ENCODE assay signal across 11 cellular contexts in genomic region chr11:67435727-67436458, GRCh38. TPM values are rescaled to one million over a fixed set of nuclear protein-coding genes. Genes with fewer than 3 reads are reported as not detected.
A peak's percentile ranks its signal among the peaks of the same experiment; 100 is the strongest.
DNase-seq lines count a peak whose midpoint lies in the region; ATAC-seq and TF ChIP-seq lines count a peak whose summit lies in the region.
"Had no signal": no experiment of that assay in that cellular context is flagged by ENCODE, and none has a peak within 500 bp of the region (broad histone marks: within the 10 kb centered on the region; RNA-seq: fewer than 3 reads in every experiment).

No MANE protein-coding gene starts in this region.

- H3K4me3 Mint-ChIP-seq in activated CD8-positive, alpha-beta T cell treated with anti-CD3 and anti-CD28 coated beads, Interleukin-2, amount 10 ng/mL, durations not matched to agents 7 days and 5 days: peak overlapping the region; percentile 84

- H3K9me3 Mint-ChIP-seq in activated CD8-positive, alpha-beta T cell treated with anti-CD3 and anti-CD28 coated beads, Interleukin-2, amount 10 ng/mL, durations not matched to agents 7 days and 5 days (ENCODE audit: insufficient read depth): no peaks in the 10 kb centered on the region

- H3K27me3 ChIP-seq in BLaER1: no peaks in the 10 kb centered on the region

- H3K27ac Mint-ChIP-seq in activated CD8-positive, alpha-beta T cell treated with anti-CD3 and anti-CD28 coated beads, Interleukin-2, amount 10 ng/mL, durations not matched to agents 7 days and 5 days: peak overlapping the region; percentile 96

- H3K4me1 ChIP-seq in BLaER1: peaks cover 89% of the 10 kb centered on the region
- H3K4me1 ChIP-seq in mesodermal cell (ENCODE audit: control insufficient read depth, insufficient read depth, low read length, poor library complexity, severe bottlenecking): peaks cover 7% of the 10 kb centered on the region

- CTCF ChIA-PET in activated CD8-positive, alpha-beta T cell treated with anti-CD3 and anti-CD28 coated beads, Interleukin-2, amount 10 ng/mL, durations not matched to agents 7 days and 5 days (lab: Charles Lee): interaction anchor here (1.7 to 2.6 kb wide), 6 partner anchors 17 to 80 kb away, joined by 6 to 20 read pairs (median 7); partner anchors contain the start of genes PITPNM1, PPP1CA and TBC1D10C

- H3K4me2 ChIP-seq in BLaER1: peak overlapping the region; percentile 97

- 92 to 93% methylated on average over 34 to 38 of the region's 38 CpGs for WGBS in mesodermal cell (ENCODE audit: insufficient coverage in 2 of 2), 2 experiments

- peaks cover 82% of the 10 kb centered on the region for H3K36me3 Mint-ChIP-seq in activated CD8-positive, alpha-beta T cell treated with anti-CD3 and anti-CD28 coated beads, Interleukin-2, amount 10 ng/mL, durations not matched to agents 7 days and 5 days (ENCODE audit: low read depth)

- H3K4me1 Mint-ChIP-seq in activated CD8-positive, alpha-beta T cell treated with anti-CD3 and anti-CD28 coated beads, Interleukin-2, amount 10 ng/mL, durations not matched to agents 7 days and 5 days (ENCODE audit: low read depth): peaks cover 56% of the 10 kb centered on the region

- POLR2A ChIA-PET in activated CD8-positive, alpha-beta T cell treated with anti-CD3 and anti-CD28 coated beads, Interleukin-2, amount 10 ng/mL, durations not matched to agents 7 days and 5 days (lab: Charles Lee): interaction anchor here (0.9 to 8.9 kb wide), 16 partner anchors 7 to 68 kb away, joined by 3 to 109 read pairs (median 22); partner anchors contain the start of genes AIP, GPR152, PPP1CA and RAD9A

- peaks cover 53% of the 10 kb centered on the region for H3K36me3 ChIP-seq in BLaER1
- H3K36me3 ChIP-seq in mesodermal cell (ENCODE audit: control insufficient read depth, insufficient read depth, low read length): peaks cover 74% of the 10 kb centered on the region

- no peak for DNase-seq in activated CD8-positive, alpha-beta T cell treated with anti-CD3 and anti-CD28 coated beads, Interleukin-2, amount 10 ng/mL, durations not matched to agents 7 days and 5 days
- DNase-seq in AG08395 (ENCODE audit: low spot score): no peak
- no peak for DNase-seq in hippocampal formation (lab: John Stamatoyannopoulos, UW)
- no peak for DNase-seq in stimulated activated naive CD4-positive, alpha-beta T cell treated with Interleukin-2 at 50 U/mL for 16 hours (lab: John Stamatoyannopoulos, UW)
- DNase-seq: DMS 273 treated with DMSO at 0.1 percent for 48 hours, NCI-H1417 had no signal

- H4K20me1 ChIP-seq in BLaER1: peaks cover 59% of the 10 kb centered on the region

- H3K27ac ChIP-seq in BLaER1 (peak overlapping the region; percentile 99), mesodermal cell (ENCODE audit: low read depth, low read length, severe bottlenecking) (peak overlapping the region; percentile 16)

- peak; percentile 2 for ATAC-seq in activated CD8-positive, alpha-beta T cell treated with anti-CD3 and anti-CD28 coated beads, Interleukin-2, amount 10 ng/mL, durations not matched to agents 7 days and 5 days
- no peak for ATAC-seq in HG03342 (IDR thresholded peaks at IDR 0.05; ENCODE audit: unreplicated experiment)

- peak overlapping the region; percentile 77 for H3K4me3 ChIP-seq in BLaER1
- H3K4me3 ChIP-seq in mesodermal cell (ENCODE audit: extremely low read depth, insufficient read depth, low read length, poor library complexity, severe bottlenecking): no peak overlapping the region

- peak overlapping the region; percentile 94 for H3K9ac ChIP-seq in BLaER1

- no peaks in the 10 kb centered on the region for H3K27me3 Mint-ChIP-seq in activated CD8-positive, alpha-beta T cell treated with anti-CD3 and anti-CD28 coated beads, Interleukin-2, amount 10 ng/mL, durations not matched to agents 7 days and 5 days (ENCODE audit: low read depth)

- peak; percentile 68 for TF ChIP-seq POLR2A in GM19099 (IDR thresholded peaks at IDR 0.05; ENCODE audit: extremely low read depth, insufficient read length, low read depth)

- H3K9me3 ChIP-seq in BLaER1: no peaks in the 10 kb centered on the region
- no peaks in the 10 kb centered on the region for H3K9me3 ChIP-seq in mesodermal cell (ENCODE audit: control insufficient read depth, low read length)

RNA-seq across cellular contexts. Expression of gene PTPRCAP, which starts 1.6 kb away (rescaled TPM):
- 100 to 1,000 TPM; 445 to 447 TPM for total RNA-seq in activated CD8-positive, alpha-beta T cell treated with anti-CD3 and anti-CD28 coated beads, Interleukin-2, amount 10 ng/mL, durations not matched to agents 7 days and 5 days
- 1.5 TPM for polyA plus RNA-seq in mesodermal cell (2013, experiment 1 of 2)
- 1.3 TPM for polyA plus RNA-seq in mesodermal cell (2013, experiment 2 of 2)
- total RNA-seq: temporal lobe had no signal

RNA-seq across cellular contexts. Expression of gene CORO1B, which starts 7.4 kb away (rescaled TPM):
- total RNA-seq in activated CD8-positive, alpha-beta T cell treated with anti-CD3 and anti-CD28 coated beads, Interleukin-2, amount 10 ng/mL, durations not matched to agents 7 days and 5 days: 100 to 1,000 TPM; 157 to 169 TPM
- polyA plus RNA-seq in mesodermal cell (2013, experiment 1 of 2): 109 TPM
- 83.0 TPM for polyA plus RNA-seq in mesodermal cell (2013, experiment 2 of 2)

RNA-seq across cellular contexts. Expression of gene RPS6KB2, which starts 7.6 kb away (rescaled TPM):
- total RNA-seq in activated CD8-positive, alpha-beta T cell treated with anti-CD3 and anti-CD28 coated beads, Interleukin-2, amount 10 ng/mL, durations not matched to agents 7 days and 5 days: 10 to 100 TPM; 64.0 to 66.9 TPM
- 43.4 TPM for polyA plus RNA-seq in mesodermal cell (2013, experiment 1 of 2)
- 42.5 TPM for polyA plus RNA-seq in mesodermal cell (2013, experiment 2 of 2)

RNA-seq across cellular contexts. Expression of gene GPR152, which starts 16.6 kb away (rescaled TPM):
- total RNA-seq in activated CD8-positive, alpha-beta T cell treated with anti-CD3 and anti-CD28 coated beads, Interleukin-2, amount 10 ng/mL, durations not matched to agents 7 days and 5 days: not detected
- polyA plus RNA-seq in mesodermal cell (2013, experiment 1 of 2): not detected
- not detected for polyA plus RNA-seq in mesodermal cell (2013, experiment 2 of 2)
- total RNA-seq: temporal lobe had no signal

RNA-seq across cellular contexts. Expression of gene CABP4, which starts 19.3 kb away (rescaled TPM):
- 1 to 10 TPM; 1.6 to 1.9 TPM for total RNA-seq in activated CD8-positive, alpha-beta T cell treated with anti-CD3 and anti-CD28 coated beads, Interleukin-2, amount 10 ng/mL, durations not matched to agents 7 days and 5 days
- polyA plus RNA-seq in mesodermal cell (2013, experiment 1 of 2): not detected
- not detected for polyA plus RNA-seq in mesodermal cell (2013, experiment 2 of 2)
- total RNA-seq: temporal lobe had no signal
